ENCODE assay signal across 15 cellular contexts in the genomic region with DNA sequence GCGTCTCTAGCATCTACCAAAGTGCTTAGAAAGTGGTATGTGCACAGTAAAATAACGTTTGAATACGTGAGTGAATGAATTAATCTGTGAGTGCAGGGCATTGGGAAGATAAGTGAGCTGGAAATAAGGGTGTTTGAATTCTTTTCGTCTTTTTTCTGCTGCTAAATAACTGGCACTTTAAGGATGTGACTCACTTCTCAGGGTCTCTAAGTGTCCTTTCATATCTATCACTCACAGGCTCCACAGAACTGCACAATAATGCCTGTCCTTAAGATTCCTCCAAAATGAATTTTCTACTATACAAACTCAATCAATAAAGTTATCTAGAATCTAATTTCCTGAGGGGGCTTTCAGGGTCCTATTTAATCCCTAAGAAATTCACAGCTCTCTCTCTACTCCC. TPM values are rescaled to one million over a fixed set of nuclear protein-coding genes. Genes with fewer than 3 reads are reported as not detected.
DNase-seq lines count a peak whose midpoint lies in the region; ATAC-seq lines count a peak whose summit lies in the region.
"Had no signal": no experiment of that assay in that cellular context is flagged by ENCODE, and none has a peak within 500 bp of the region (broad histone marks: within the 10 kb centered on the region; RNA-seq: fewer than 3 reads in every experiment).

No MANE protein-coding gene starts in this region.

- no peaks in the 10 kb centered on the region for H3K36me3 Mint-ChIP-seq in activated CD4-positive, alpha-beta memory T cell treated with anti-CD3 and anti-CD28 coated beads, Interleukin-2, amount 10 ng/mL, durations not matched to agents 7 days and 5 days (ENCODE audit: low read depth)

- no peaks in the 10 kb centered on the region for H3K9me3 Mint-ChIP-seq in activated CD4-positive, alpha-beta memory T cell treated with anti-CD3 and anti-CD28 coated beads, Interleukin-2, amount 10 ng/mL, durations not matched to agents 7 days and 5 days

- CTCF ChIA-PET in activated CD4-positive, alpha-beta memory T cell treated with anti-CD3 and anti-CD28 coated beads, Interleukin-2, amount 10 ng/mL, durations not matched to agents 7 days and 5 days (lab: Charles Lee), result no interaction called here

- H3K4me3 Mint-ChIP-seq in activated CD4-positive, alpha-beta memory T cell treated with anti-CD3 and anti-CD28 coated beads, Interleukin-2, amount 10 ng/mL, durations not matched to agents 7 days and 5 days, result no peak overlapping the region

- H3K4me1 Mint-ChIP-seq in activated CD4-positive, alpha-beta memory T cell treated with anti-CD3 and anti-CD28 coated beads, Interleukin-2, amount 10 ng/mL, durations not matched to agents 7 days and 5 days, result no peaks in the 10 kb centered on the region

- ATAC-seq in GM18517 (IDR thresholded peaks at IDR 0.05; ENCODE audit: unreplicated experiment) (no peak), GM19467 (IDR thresholded peaks at IDR 0.05; ENCODE audit: unreplicated experiment) (no peak)
- ATAC-seq: K562 had no signal

- no peak overlapping the region for H3K27ac Mint-ChIP-seq in activated CD4-positive, alpha-beta memory T cell treated with anti-CD3 and anti-CD28 coated beads, Interleukin-2, amount 10 ng/mL, durations not matched to agents 7 days and 5 days

- no peaks in the 10 kb centered on the region for H3K27me3 Mint-ChIP-seq in activated CD4-positive, alpha-beta memory T cell treated with anti-CD3 and anti-CD28 coated beads, Interleukin-2, amount 10 ng/mL, durations not matched to agents 7 days and 5 days

- POLR2A ChIA-PET in activated CD4-positive, alpha-beta memory T cell treated with anti-CD3 and anti-CD28 coated beads, Interleukin-2, amount 10 ng/mL, durations not matched to agents 7 days and 5 days (lab: Charles Lee), result no interaction called here

- DNase-seq in A172 (ENCODE audit: low spot score) (peak; percentile 26), DMS53 (lab: John Stamatoyannopoulos, UW) (peak; percentile 48), NCI-H345 treated with DMSO at 0.1 percent for 48 hours (lab: John Stamatoyannopoulos, UW; ENCODE audit: unreplicated experiment) (peak; percentile 38), kidney glomerular epithelial cell (lab: John Stamatoyannopoulos, UW) (peak; percentile 5)
- no peak for DNase-seq in activated CD4-positive, alpha-beta memory T cell treated with anti-CD3 and anti-CD28 coated beads, Interleukin-2, amount 10 ng/mL, durations not matched to agents 7 days and 5 days
- DNase-seq: DMS 273 treated with DMSO at 0.1 percent for 48 hours, GM23248, NCI-H2107, NCI-H524, Peyer's patch, Right ventricle myocardium superior, T-helper 2 cell had no signal

RNA-seq across cellular contexts. Expression of a gene that starts 3.2 kb away (rescaled TPM):
- total RNA-seq in A172 (2014; rRNA removed; shearing (Covaris generic)), result 0.07 and 0.29 TPM in 2 replicates
- total RNA-seq in activated CD4-positive, alpha-beta memory T cell treated with anti-CD3 and anti-CD28 coated beads, Interleukin-2, amount 10 ng/mL, durations not matched to agents 7 days and 5 days, result not detected
- total RNA-seq: K562 had no signal
